In genomic region chr12:95700316-95700785, GRCh38 we compare ENCODE assay signal across 9 cellular contexts.
DNase-seq lines count a peak whose midpoint lies in the region; ATAC-seq, FAIRE-seq and TF ChIP-seq lines count a peak whose summit lies in the region.
"Had no signal": no experiment of that assay in that cellular context is flagged by ENCODE, and none has a peak within 500 bp of the region (broad histone marks: within the 10 kb centered on the region; RNA-seq: fewer than 3 reads in every experiment).

No MANE protein-coding gene starts in this region.

- H2AFZ ChIP-seq in GM12878 (ENCODE audit: control insufficient read depth, low read depth, low read length): no peak overlapping the region

- H3K27ac Mint-ChIP-seq in endothelial cell (ENCODE audit: unreplicated experiment): no peak overlapping the region
- H3K27ac Mint-ChIP-seq: activated naive CD8-positive, alpha-beta T cell had no signal

- no peak overlapping the region for H3K27ac ChIP-seq in GM12878 (ENCODE audit: control insufficient read depth, insufficient read depth)
- H3K27ac ChIP-seq in body of pancreas: no peak overlapping the region

- DNase-seq in AG08395 (ENCODE audit: low spot score) (peak; percentile 89), GM12878 (ENCODE audit: low read depth, low spot score) (peak; percentile 83), body of pancreas (no peak), endothelial cell (ENCODE audit: low spot score) (no peak), NCI-H1417 (lab: John Stamatoyannopoulos, UW) (no peak)
- DNase-seq in stimulated activated naive CD4-positive, alpha-beta T cell (lab: John Stamatoyannopoulos, UW): no peak

- H3K27me3 Mint-ChIP-seq in endothelial cell (ENCODE audit: unreplicated experiment): no peaks in the 10 kb centered on the region

- CTCF ChIA-PET in GM12878 (lab: Yijun Ruan, JAX): no interaction called here

- peak overlapping the region; percentile 28; the same call in 1 of the 2 replicates for H3K4me2 ChIP-seq in GM12878 (ENCODE audit: control insufficient read depth, insufficient read depth)

- no peaks in the 10 kb centered on the region for H3K36me3 ChIP-seq in GM12878 (ENCODE audit: control insufficient read depth in 2 of 2, insufficient read depth in 2 of 2, low read length in 1 of 2)
- H3K36me3 ChIP-seq in body of pancreas (replicated peaks in 1 of 2; ENCODE audit: insufficient read depth in 1 of 2, low read depth in 2 of 2): no peaks in the 10 kb centered on the region

- H3K27me3 ChIP-seq in GM12878 (replicated peaks in 1 of 2; ENCODE audit: control insufficient read depth in 2 of 2, insufficient read depth in 2 of 2, low read length in 1 of 2) (peaks cover 1 to 12% of the 10 kb centered on the region in 2 experiments; a peak in 2 of 4 replicates), body of pancreas (no peaks in the 10 kb centered on the region)

- POLR2A ChIA-PET in GM12878 (lab: Charles Lee): no interaction called here

- TF ChIP-seq RAD21 in GM12878 (IDR thresholded peaks at IDR 0.05; ENCODE audit: insufficient read depth, low read depth, low read length): no peak

- H3K4me3 ChIP-seq in GM12878 (no peak overlapping the region), body of pancreas (no peak overlapping the region)

- TF ChIP-seq POLR2A in GM12878 (IDR thresholded peaks at IDR 0.05; ENCODE audit: low read depth, low read length) (no peak), body of pancreas (IDR thresholded peaks at IDR 0.05) (no peak)

- ATAC-seq in GM19351 (IDR thresholded peaks at IDR 0.05; ENCODE audit: unreplicated experiment) (peak; percentile 97), HG03175 (IDR thresholded peaks at IDR 0.05; ENCODE audit: unreplicated experiment) (peak; percentile 99), GM12878 (peak; percentile 97), body of pancreas (no peak)

- peak; percentile 95 for FAIRE-seq in GM12878 (lab: Jason Lieb, UNC)

- RAD21 ChIA-PET in GM12878 (lab: Charles Lee; ENCODE audit: unreplicated experiment): no interaction called here

- TF ChIP-seq CTCF in GM12878 (IDR thresholded peaks at IDR 0.05 in 2 of 3, conservative IDR thresholded peaks at IDR 0.05 in 1 of 3; ENCODE audit: control insufficient read depth in 2 of 3, extremely low read depth in 1 of 3, insufficient read depth in 1 of 3, low read depth in 3 of 3, low read length in 3 of 3) (no peak), body of pancreas (IDR thresholded peaks at IDR 0.05) (no peak), endothelial cell (IDR thresholded peaks at IDR 0.05; ENCODE audit: unreplicated experiment) (no peak)

- no peak overlapping the region for H3K9ac ChIP-seq in GM12878 (ENCODE audit: control insufficient read depth, insufficient read depth, low read length)

- in situ Hi-C loops in GM12878 (cut with MboI): no loop called here

- H4K20me1 ChIP-seq in GM12878 (ENCODE audit: control insufficient read depth, insufficient read depth): no peaks in the 10 kb centered on the region

- H3K4me1 Mint-ChIP-seq in endothelial cell (ENCODE audit: unreplicated experiment): no peaks in the 10 kb centered on the region

- no peaks in the 10 kb centered on the region for H3K36me3 Mint-ChIP-seq in endothelial cell (ENCODE audit: low read depth, unreplicated experiment)
- H3K36me3 Mint-ChIP-seq: activated naive CD8-positive, alpha-beta T cell had no signal

- H3K4me1 ChIP-seq in GM12878 (ENCODE audit: control insufficient read depth, insufficient read depth, low read length): peaks cover 12% of the 10 kb centered on the region; the same call in 1 of the 2 replicates
- H3K4me1 ChIP-seq in body of pancreas: peaks cover 32% of the 10 kb centered on the region

- SMC1A ChIA-PET in GM12878 (lab: Charles Lee; ENCODE audit: uncharacterized antibody, unreplicated experiment): interaction anchor here (1.8 kb wide), 1 partner anchor 13 kb away, joined by 4 read pairs; no protein-coding TSS in a partner anchor

- intact Hi-C loops in GM12878 (cut with micrococcal nuclease; ENCODE audit: unreplicated experiment) (loop anchor here (5.0 kb wide), 1 partner anchor 598 kb away; no protein-coding TSS in a partner anchor), body of pancreas (cut with DNase I) (no loop called here)

- H3K79me2 ChIP-seq in GM12878 (ENCODE audit: control insufficient read depth, insufficient read depth, low read length): no peaks in the 10 kb centered on the region

- no peak overlapping the region for H3K4me3 Mint-ChIP-seq in endothelial cell (ENCODE audit: unreplicated experiment)
- H3K4me3 Mint-ChIP-seq: activated naive CD8-positive, alpha-beta T cell had no signal

- peaks cover 2% of the 10 kb centered on the region; the same call in 2 of the 3 replicates for H3K9me3 ChIP-seq in GM12878 (replicated peaks; ENCODE audit: control insufficient read depth, insufficient read depth, low read length)
- H3K9me3 ChIP-seq in body of pancreas: no peaks in the 10 kb centered on the region

- TF ChIP-seq EP300 in GM12878 (IDR thresholded peaks at IDR 0.05; ENCODE audit: borderline replicate concordance in 1 of 2, control insufficient read depth in 1 of 2, low read depth in 2 of 2, low read length in 2 of 2): peak; percentile 69 to 77; a peak in 2 of 4 replicates

- under 1% methylated on average over 7 of the region's 7 CpGs for WGBS in GM12878 (ENCODE audit: insufficient coverage, insufficient replicate concordance, low lambda C conversion rate, missing lambda C conversion rate)
- 68 to 78% methylated on average over 7 of the region's 7 CpGs for WGBS in body of pancreas, 2 donors

- no peaks in the 10 kb centered on the region for H3K9me3 Mint-ChIP-seq in endothelial cell (ENCODE audit: unreplicated experiment)

- BruUV-seq in GM12878 (replicated peaks; lab: Mats Ljungman, UMichigan): no TSS peak

TF ChIP-seq in GM12878, 131 proteins besides CTCF, POLR2A, EP300 and RAD21 (continues in another document):
- TF ChIP-seq TCF12 (IDR thresholded peaks at IDR 0.05; ENCODE audit: low read depth, low read length) (peak; percentile 70; the same call in 1 of the 2 replicates), IRF5 (IDR thresholded peaks at IDR 0.05; ENCODE audit: borderline replicate concordance) (peak; percentile 80), RFX5 (IDR thresholded peaks at IDR 0.05; ENCODE audit: low read depth, low read length) (no peak), MTA3 (IDR thresholded peaks at IDR 0.05; ENCODE audit: borderline replicate concordance, low read length) (peak; percentile 95), TCF7 (IDR thresholded peaks at IDR 0.05; ENCODE audit: borderline replicate concordance) (no peak), KAT2A (conservative IDR thresholded peaks at IDR 0.05; ENCODE audit: control insufficient read depth, low read depth, low read length) (no peak), SMARCA5 (IDR thresholded peaks at IDR 0.05) (no peak), YY1 (IDR thresholded peaks at IDR 0.05; ENCODE audit: low read depth, low read length) (no peak), RELB (IDR thresholded peaks at IDR 0.05; ENCODE audit: low read depth) (peak; percentile 64), ATF2 (IDR thresholded peaks at IDR 0.05; ENCODE audit: low read length) (peak; percentile 92), PML (IDR thresholded peaks at IDR 0.05; ENCODE audit: low read length) (peak; percentile 63), RB1 (IDR thresholded peaks at IDR 0.05; ENCODE audit: borderline replicate concordance) (no peak), NRF1 (conservative IDR thresholded peaks at IDR 0.05; ENCODE audit: low read depth, low read length) (no peak), RCOR1 (conservative IDR thresholded peaks at IDR 0.05; ENCODE audit: low read depth, low read length) (no peak), MEF2A (IDR thresholded peaks at IDR 0.05; ENCODE audit: insufficient read depth, low read depth, low read length) (peak; percentile 72), TBL1XR1 (IDR thresholded peaks at IDR 0.05; ENCODE audit: low read depth, low read length) (peak; percentile 91), MEF2B (IDR thresholded peaks at IDR 0.05; ENCODE audit: partially characterized antibody, poor library complexity, severe bottlenecking) (peak; percentile 62), GATAD2B (conservative IDR thresholded peaks at IDR 0.05; ENCODE audit: low read depth) (peak; percentile 78), ATF7 (IDR thresholded peaks at IDR 0.05; ENCODE audit: low read depth) (peak; percentile 56; the same call in 1 of the 2 replicates), IRF4 (IDR thresholded peaks at IDR 0.05; ENCODE audit: low read depth, low read length) (peak; percentile 98)

Comparison
In these comparisons a context has a peak if more than half of its experiments do, and no peak if none do; other contexts are left out.
1. DNase-seq: peak in AG08395 (single experiment) and GM12878 (single experiment); none in body of pancreas (0 of 4), endothelial cell (single experiment), NCI-H1417 (0 of 3) and stimulated activated naive CD4-positive, alpha-beta T cell (0 of 6).